ENCODE assay signal across 23 cellular contexts in the genomic region with DNA sequence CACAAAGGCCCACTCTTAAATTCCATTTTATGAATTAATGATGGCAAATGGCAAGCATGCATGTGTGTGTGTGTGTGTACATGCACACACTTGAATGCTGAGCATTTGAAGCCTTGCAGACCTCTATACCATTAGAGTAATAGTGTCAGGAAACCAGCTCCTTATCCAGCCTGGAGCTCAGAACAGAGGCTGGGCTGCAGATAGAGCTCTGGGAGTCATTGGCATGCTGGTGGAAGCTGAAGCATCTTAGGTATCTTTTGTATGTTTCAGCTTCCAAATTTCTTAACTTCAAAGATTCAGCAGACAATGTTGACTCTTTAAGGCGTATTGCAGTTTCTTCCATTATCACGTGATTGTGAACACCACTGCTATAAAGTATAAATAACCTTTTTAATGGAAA.
"Had no signal": no experiment of that assay in that cellular context is flagged by ENCODE, and none has a peak within 500 bp of the region (broad histone marks: within the 10 kb centered on the region; RNA-seq: fewer than 3 reads in every experiment).

No MANE protein-coding gene starts in this region.

- H3K4me3 ChIP-seq: colonic mucosa, esophagus muscularis mucosa, left lung, prostate gland, smooth muscle cell, stomach, thyroid gland had no signal

- DNase-seq: central memory CD4-positive, alpha-beta T cell; colonic mucosa; effector CD8-positive, alpha-beta T cell; foreskin melanocyte; glutamatergic neuron; hypothalamus; left cardiac atrium; left lung; mesenchymal stem cell; naive thymus-derived CD8-positive, alpha-beta T cell; nephron progenitor cell; nucleus accumbens; right cardiac atrium; stimulated activated CD4-positive, alpha-beta T cell treated with anti-CD3 and anti-CD28 coated beads, Interleukin-12 subunit alpha, Interleukin-12 subunit beta, amount 100 ng/mL, for 4 hours; stimulated activated CD4-positive, alpha-beta T cell treated with anti-CD3 and anti-CD28 coated beads, Interleukin-2, amount 100 ng/mL, for 24 hours; stimulated activated CD4-positive, alpha-beta T cell treated with anti-CD3 and anti-CD28 coated beads, Interleukin-4, amount 100 ng/mL, for 24 hours; stimulated activated naive CD4-positive, alpha-beta T cell treated with Interleukin-2 at 50 U/mL for 16 hours; stomach; thyroid gland had no signal

- H3K27me3 ChIP-seq: colonic mucosa, esophagus muscularis mucosa, left lung, stomach, thyroid gland had no signal

- H3K4me1 ChIP-seq: colonic mucosa, left lung, prostate gland, thyroid gland had no signal

- H3K4me2 ChIP-seq: smooth muscle cell had no signal

- H3K36me3 ChIP-seq: colonic mucosa, esophagus muscularis mucosa, left lung, prostate gland, stomach, thyroid gland had no signal

- ATAC-seq: left cardiac atrium; naive thymus-derived CD8-positive, alpha-beta T cell; right cardiac atrium; stimulated activated effector memory CD8-positive, alpha-beta T cell treated with anti-CD3 and anti-CD28 coated beads, Interleukin-12 subunit alpha, Interleukin-12 subunit beta, amount 100 ng/mL, for 72 hours had no signal

- H3K9me3 ChIP-seq: colonic mucosa, esophagus muscularis mucosa, left lung, prostate gland, stomach, thyroid gland had no signal

- H3K27ac ChIP-seq: colonic mucosa, esophagus muscularis mucosa, left lung, prostate gland, stomach, thyroid gland had no signal
